ENCODE assay signal across 1 cellular context in genomic region chr15:90866161-90866715, GRCh38.
TF ChIP-seq lines count a peak whose summit lies in the region.

No MANE protein-coding gene starts in this region.

TF ChIP-seq in GM12878, 131 proteins besides CTCF, POLR2A, EP300 and RAD21:
- TF ChIP-seq BCL3 (IDR thresholded peaks at IDR 0.05; ENCODE audit: borderline replicate concordance, insufficient read depth, low read depth, low read length, poor library complexity, severe bottlenecking) (peak; percentile 60), IKZF2 (IDR thresholded peaks at IDR 0.05) (no peak)
